In genomic region chr14:54186821-54187365, GRCh38 we compare ENCODE assay signal across 1 cellular context.
TF ChIP-seq lines count a peak whose summit lies in the region.

No MANE protein-coding gene starts in this region.

TF ChIP-seq in GM23338, 12 proteins besides CTCF, POLR2A, EP300 and RAD21 (continued from another document):
- TF ChIP-seq ZNF462 (CRISPR knock-in tag; IDR thresholded peaks at IDR 0.05) (no peak), ETS1 (IDR thresholded peaks at IDR 0.05) (no peak), REST (IDR thresholded peaks at IDR 0.05; ENCODE audit: unreplicated experiment) (no peak), ZNF331 (CRISPR knock-in tag; IDR thresholded peaks at IDR 0.05; ENCODE audit: low read depth) (no peak), STAT1 (IDR thresholded peaks at IDR 0.05; ENCODE audit: unreplicated experiment) (no peak)
